Comparison of ENCODE assay signal across 1 cellular context in genomic region chr2:84925724-84926376, GRCh38.
TF ChIP-seq lines count a peak whose summit lies in the region.

No MANE protein-coding gene starts in this region.

TF ChIP-seq in WTC11, 78 proteins besides CTCF, POLR2A, EP300 and RAD21 (continued from another document):
- TF ChIP-seq ARID4B (CRISPR knock-in tag; IDR thresholded peaks at IDR 0.05; ENCODE audit: borderline replicate concordance): 0 out of 2 replicates have a peak, but pooled peaks have one; percentile 51
- peak; percentile 70; the same call in 1 of the 2 replicates for TF ChIP-seq TEAD4 (CRISPR knock-in tag; IDR thresholded peaks at IDR 0.05)
- TF ChIP-seq ZNF317 (CRISPR knock-in tag; IDR thresholded peaks at IDR 0.05; ENCODE audit: borderline replicate concordance, low read depth): 0 out of 2 replicates have a peak, but pooled peaks have one; percentile 26
- TF ChIP-seq ZBTB43 (CRISPR knock-in tag; IDR thresholded peaks at IDR 0.05): 0 out of 2 replicates have a peak, but pooled peaks have one; percentile 59
- TF ChIP-seq FOXP4 (CRISPR knock-in tag; IDR thresholded peaks at IDR 0.05): no peak
- peak; percentile 71; the same call in 1 of the 2 replicates for TF ChIP-seq NFE2L1 (CRISPR knock-in tag; IDR thresholded peaks at IDR 0.05)
- 0 out of 2 replicates have a peak, but pooled peaks have one; percentile 59 for TF ChIP-seq ZNF121 (CRISPR knock-in tag; IDR thresholded peaks at IDR 0.05)
- TF ChIP-seq HMGA2 (CRISPR knock-in tag; IDR thresholded peaks at IDR 0.05): no peak
- TF ChIP-seq RORB (CRISPR knock-in tag; IDR thresholded peaks at IDR 0.05): no peak
- no peak for TF ChIP-seq IRF1 (CRISPR knock-in tag; IDR thresholded peaks at IDR 0.05)
- peak; percentile 93 for TF ChIP-seq ETV6 (CRISPR knock-in tag; IDR thresholded peaks at IDR 0.05)
- TF ChIP-seq FOXP1 (CRISPR knock-in tag; IDR thresholded peaks at IDR 0.05; ENCODE audit: borderline replicate concordance): peak; percentile 68; the same call in 1 of the 2 replicates
- no peak for TF ChIP-seq ZSCAN18 (CRISPR knock-in tag; IDR thresholded peaks at IDR 0.05)
- TF ChIP-seq OVOL2 (CRISPR knock-in tag; IDR thresholded peaks at IDR 0.05; ENCODE audit: borderline replicate concordance): no peak
- peak; percentile 53; the same call in 1 of the 2 replicates for TF ChIP-seq USF1 (CRISPR knock-in tag; IDR thresholded peaks at IDR 0.05)
- TF ChIP-seq NFYB (CRISPR knock-in tag; conservative IDR thresholded peaks at IDR 0.05; ENCODE audit: low read depth): no peak
- no peak for TF ChIP-seq CDX4 (CRISPR knock-in tag; IDR thresholded peaks at IDR 0.05; ENCODE audit: borderline replicate concordance)
- TF ChIP-seq NR3C1 (CRISPR knock-in tag; conservative IDR thresholded peaks at IDR 0.05; ENCODE audit: low read depth): no peak
- no peak for TF ChIP-seq ZNF425 (CRISPR knock-in tag; conservative IDR thresholded peaks at IDR 0.05)
